In the genomic region with DNA sequence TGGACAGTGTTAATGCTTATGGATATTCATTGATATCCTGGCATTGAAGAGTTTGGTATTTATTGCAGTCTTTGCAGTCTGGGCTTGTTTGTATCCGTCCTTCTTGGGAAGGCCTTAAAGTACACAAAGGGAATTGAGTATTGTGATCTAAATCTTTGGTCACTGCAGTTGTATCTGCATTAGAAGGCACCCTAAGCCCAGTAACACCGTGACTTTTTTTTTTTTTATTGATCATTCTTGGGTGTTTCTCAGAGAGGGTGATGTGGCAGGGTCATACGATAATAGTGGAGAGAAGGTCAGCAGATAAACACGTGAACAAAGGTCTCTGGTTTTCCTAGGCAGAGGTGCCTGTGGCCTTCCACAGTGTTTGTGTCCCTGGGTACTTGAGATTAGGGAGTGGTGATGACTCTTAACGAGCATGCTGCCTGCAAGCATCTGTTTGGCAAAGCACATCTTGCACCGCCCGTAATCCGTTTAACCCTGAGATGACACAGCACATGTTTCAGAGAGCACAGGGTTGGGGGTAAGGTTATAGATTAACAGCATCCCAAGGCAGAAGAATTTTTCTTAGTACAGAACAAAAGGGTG, we compare ENCODE assay signal across 5 cellular contexts.
DNase-seq lines count a peak whose midpoint lies in the region; ATAC-seq and TF ChIP-seq lines count a peak whose summit lies in the region.
"Not testable (repeated sequence)": the region's sequence is repeated elsewhere in the genome, so short reads cannot be mapped to it uniquely, and the experiment has no call there.

No MANE protein-coding gene starts in this region.

- peak; percentile 26 for ATAC-seq in left colon

- H3K4me1 Mint-ChIP-seq in osteocyte (ENCODE audit: unreplicated experiment) = not testable (repeated sequence)

- not testable (repeated sequence) for H3K27me3 ChIP-seq in WERI-Rb-1 (ENCODE audit: insufficient read depth, low read depth, severe bottlenecking)

- peaks cover 12% of the 10 kb centered on the region for H3K9me3 Mint-ChIP-seq in osteocyte (ENCODE audit: unreplicated experiment)

- DNase-seq in NCI-H524 (lab: John Stamatoyannopoulos, UW) = peak; percentile 66 to 84
- DNase-seq in NCI-H82 (lab: John Stamatoyannopoulos, UW) = peak; percentile 84
- peak; percentile 63 for DNase-seq in WERI-Rb-1
- not testable (repeated sequence) for DNase-seq in left colon
- DNase-seq in osteocyte (ENCODE audit: extremely low spot score, unreplicated experiment) = peak; percentile 64

- H3K9me3 ChIP-seq in WERI-Rb-1 (ENCODE audit: severe bottlenecking) = peaks cover 22% of the 10 kb centered on the region

- not testable (repeated sequence) for H3K36me3 Mint-ChIP-seq in osteocyte (ENCODE audit: unreplicated experiment)

- H3K4me3 Mint-ChIP-seq in osteocyte (ENCODE audit: unreplicated experiment) = not testable (repeated sequence)

- H3K27me3 Mint-ChIP-seq in osteocyte (ENCODE audit: unreplicated experiment) = not testable (repeated sequence)

- H3K4me3 ChIP-seq in WERI-Rb-1 (ENCODE audit: low read depth, low read length) = not testable (repeated sequence)

- H3K27ac ChIP-seq in WERI-Rb-1 = peak overlapping the region; percentile 39

- H3K36me3 ChIP-seq in WERI-Rb-1 = not testable (repeated sequence)

- not testable (repeated sequence) for H3K27ac Mint-ChIP-seq in osteocyte (ENCODE audit: unreplicated experiment)

- not testable (repeated sequence) for TF ChIP-seq CTCF in WERI-Rb-1 (IDR thresholded peaks at IDR 0.05; ENCODE audit: low read depth, low read length); osteocyte (IDR thresholded peaks at IDR 0.05)

- intact Hi-C loops in left colon (cut with DNase I, micrococcal nuclease) = not testable (repeated sequence)
